8 cellular contexts compared by ENCODE assay signal in the genomic region with DNA sequence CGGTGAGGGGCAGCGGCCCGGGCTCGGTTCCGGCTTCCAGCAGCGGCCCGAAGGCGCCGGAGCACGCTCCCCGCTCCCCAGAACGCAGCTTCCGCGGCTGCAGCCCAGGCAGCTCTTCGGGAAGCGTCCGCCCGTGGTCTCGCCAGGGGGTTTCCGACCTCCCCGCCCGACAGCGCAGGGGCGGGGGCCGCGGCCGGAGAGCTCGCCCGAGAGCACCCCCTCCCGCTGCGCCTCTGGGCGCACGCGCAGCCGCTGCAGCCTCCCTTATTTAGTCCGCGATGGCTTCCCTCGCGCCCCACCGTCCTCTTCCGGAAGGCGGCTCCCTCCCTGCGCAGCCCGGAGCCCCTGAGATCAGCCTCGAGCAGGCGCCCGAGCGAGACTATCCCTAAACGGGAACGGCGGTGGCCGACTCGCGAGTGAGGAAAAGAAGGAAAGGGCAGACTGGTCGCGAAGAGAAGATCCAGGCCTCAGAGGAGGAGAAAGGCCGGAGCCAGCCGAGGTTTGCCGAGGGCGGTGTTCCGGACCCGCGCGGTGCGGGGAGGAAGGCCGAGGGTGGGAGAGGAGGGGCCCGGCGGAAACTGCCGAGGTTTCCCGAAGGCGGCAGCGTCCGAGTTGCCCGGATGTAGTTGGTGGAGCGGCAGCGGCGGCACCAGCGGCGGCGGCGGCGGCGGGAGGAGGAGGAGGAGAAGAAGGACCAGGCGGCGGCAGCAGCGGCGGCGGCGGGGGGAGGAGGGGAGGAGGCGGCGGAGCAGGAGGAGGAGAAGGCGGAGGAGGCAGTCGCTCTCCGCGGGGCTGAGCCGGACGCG. TPM values are rescaled to one million over a fixed set of nuclear protein-coding genes. Genes with fewer than 3 reads are reported as not detected.
DNase-seq lines count a peak whose midpoint lies in the region; ATAC-seq, FAIRE-seq and TF ChIP-seq lines count a peak whose summit lies in the region.

A gene with protein sequence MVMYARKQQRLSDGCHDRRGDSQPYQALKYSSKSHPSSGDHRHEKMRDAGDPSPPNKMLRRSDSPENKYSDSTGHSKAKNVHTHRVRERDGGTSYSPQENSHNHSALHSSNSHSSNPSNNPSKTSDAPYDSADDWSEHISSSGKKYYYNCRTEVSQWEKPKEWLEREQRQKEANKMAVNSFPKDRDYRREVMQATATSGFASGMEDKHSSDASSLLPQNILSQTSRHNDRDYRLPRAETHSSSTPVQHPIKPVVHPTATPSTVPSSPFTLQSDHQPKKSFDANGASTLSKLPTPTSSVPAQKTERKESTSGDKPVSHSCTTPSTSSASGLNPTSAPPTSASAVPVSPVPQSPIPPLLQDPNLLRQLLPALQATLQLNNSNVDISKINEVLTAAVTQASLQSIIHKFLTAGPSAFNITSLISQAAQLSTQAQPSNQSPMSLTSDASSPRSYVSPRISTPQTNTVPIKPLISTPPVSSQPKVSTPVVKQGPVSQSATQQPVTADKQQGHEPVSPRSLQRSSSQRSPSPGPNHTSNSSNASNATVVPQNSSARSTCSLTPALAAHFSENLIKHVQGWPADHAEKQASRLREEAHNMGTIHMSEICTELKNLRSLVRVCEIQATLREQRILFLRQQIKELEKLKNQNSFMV (plus strand): TSS at position 610 of the 806 bp plus-strand sequence. CDS start 462 bp downstream, outside the sequence.

- H3K9me3 ChIP-seq in adrenal gland (replicated peaks in 1 of 3): no peaks in the 10 kb centered on the region
- H3K9me3 ChIP-seq in heart right ventricle: no peaks in the 10 kb centered on the region
- H3K9me3 ChIP-seq in upper lobe of right lung: no peaks in the 10 kb centered on the region

- peak within 1 kb of the TSS; percentile 92 to 99 (median 98) for H3K4me3 Mint-ChIP-seq in T-cell

- H3K36me3 Mint-ChIP-seq in T-cell: peaks cover 35% of the 10 kb centered on the region

- H3K27me3 ChIP-seq in adrenal gland (no peaks in the 10 kb centered on the region), heart right ventricle (no peaks in the 10 kb centered on the region), upper lobe of right lung (no peaks in the 10 kb centered on the region)

- peak; percentile 76 for DNase-seq in GM12891 (ENCODE audit: insufficient read length, low spot score)
- peak; percentile 35 for DNase-seq in NCI-H1436 treated with DMSO at 0.1 percent for 48 hours (lab: John Stamatoyannopoulos, UW)
- peak; percentile 89 to 98 (median 95) for DNase-seq in T-cell
- peak; percentile 94 to 97 (median 96) for DNase-seq in adrenal gland
- peak; percentile 96 to 98 for DNase-seq in heart right ventricle
- DNase-seq in posterior vena cava (ENCODE audit: low spot score): peak; percentile 99
- DNase-seq in upper lobe of right lung: peak; percentile 99

- H3K9me3 Mint-ChIP-seq in T-cell: no peaks in the 10 kb centered on the region

- H3K4me3 ChIP-seq in adrenal gland (peak within 1 kb of the TSS; percentile 46 to 100 (median 91)), heart right ventricle (peak within 1 kb of the TSS; percentile 81 to 94 (median 92)), upper lobe of right lung (peak within 1 kb of the TSS; percentile 91)

- peak within 1 kb of the TSS; percentile 100 for H3K27ac Mint-ChIP-seq in T-cell

- CTCF ChIA-PET in T-cell (lab: Charles Lee): interaction anchor here (0.6 to 0.7 kb wide), 3 partner anchors 75 to 353 kb away, joined by 3 to 4 read pairs (median 3); no protein-coding TSS in a partner anchor

- H3K4me1 ChIP-seq in adrenal gland (replicated peaks in 1 of 2) (peaks cover 5 to 44% of the 10 kb centered on the region in 2 donors), heart right ventricle (peaks cover 0 to 56% (median 44%) of the 10 kb centered on the region in 9 donors), upper lobe of right lung (peaks cover 45% of the 10 kb centered on the region)

- H3K36me3 ChIP-seq in adrenal gland (replicated peaks in 1 of 2): peaks cover 0 to 24% of the 10 kb centered on the region in 2 donors
- H3K36me3 ChIP-seq in heart right ventricle: peaks cover 0 to 36% (median 23%) of the 10 kb centered on the region in 9 donors
- H3K36me3 ChIP-seq in upper lobe of right lung: peaks cover 30% of the 10 kb centered on the region

- TF ChIP-seq CTCF in adrenal gland (IDR thresholded peaks at IDR 0.05) (peak in 3 of 6 experiments; percentile 22 to 40 (median 34)), heart right ventricle (IDR thresholded peaks at IDR 0.05) (peak in 3 of 9 donors; percentile 10 to 33 (median 15)), upper lobe of right lung (IDR thresholded peaks at IDR 0.05) (peak; percentile 12)

- H3K4me1 Mint-ChIP-seq in T-cell: peaks cover 65 to 76% (median 65%) of the 10 kb centered on the region in 3 donors

- POLR2A ChIA-PET in T-cell (lab: Charles Lee): interaction anchor here (0.5 to 1.6 kb wide), 8 partner anchors 12 to 198 kb away, joined by 3 to 7 read pairs (median 4); no protein-coding TSS in a partner anchor

- intact Hi-C loops in adrenal gland (cut with DNase I) (loop anchor here in 1 of 2 donors (10.0 kb wide), 1 partner anchor 72 kb away; no protein-coding TSS in a partner anchor), heart right ventricle (cut with DNase I) (loop anchor here in 4 of 10 donors (5.0 to 10.0 kb wide), 3 partner anchors 55 to 1288 kb away; a partner anchor contains a TSS), posterior vena cava (cut with DNase I) (no loop called here), upper lobe of right lung (cut with DNase I) (no loop called here)

- peak; percentile 96 for FAIRE-seq in GM12891 (lab: Jason Lieb, UNC)

- no peaks in the 10 kb centered on the region for H3K27me3 Mint-ChIP-seq in T-cell

- WGBS in adrenal gland, 4 donors: 0 to 1% (median 1%) methylated on average over 6 to 97 of the region's 98 CpGs
- WGBS in heart right ventricle, 2 donors: 0% methylated on average over 91 to 96 of the region's 98 CpGs

- peak within 1 kb of the TSS; percentile 90 to 99 (median 98) for H3K27ac ChIP-seq in adrenal gland
- H3K27ac ChIP-seq in heart right ventricle: peak within 1 kb of the TSS; percentile 97 to 100 (median 99)
- peak within 1 kb of the TSS; percentile 100 for H3K27ac ChIP-seq in upper lobe of right lung

- TF ChIP-seq POLR2A in GM12891 (IDR thresholded peaks at IDR 0.05; ENCODE audit: low read depth, low read length): peak; percentile 80
- peak; percentile 67 to 81 for TF ChIP-seq POLR2A in adrenal gland (IDR thresholded peaks at IDR 0.05)

- ATAC-seq in HG02840 (IDR thresholded peaks at IDR 0.05; ENCODE audit: low FRiP score, unreplicated experiment): peak; percentile 82
- ATAC-seq in T-cell (replicated peaks in 1 of 4): peak; percentile 81 to 83 (median 83)
- peak; percentile 95 to 98 (median 98) for ATAC-seq in heart right ventricle
- peak; percentile 95 for ATAC-seq in upper lobe of right lung

TF ChIP-seq in GM12891, 5 proteins besides CTCF, POLR2A, EP300 and RAD21:
- TF ChIP-seq SPI1 (IDR thresholded peaks at IDR 0.05; ENCODE audit: low read depth, low read length) (no peak), POLR2AphosphoS5 (IDR thresholded peaks at IDR 0.05; ENCODE audit: low read depth, low read length) (peak; percentile 83), POU2F2 (IDR thresholded peaks at IDR 0.05; ENCODE audit: low read depth, low read length) (peak; percentile 43; the same call in 1 of the 2 replicates), TAF1 (IDR thresholded peaks at IDR 0.05; ENCODE audit: low read depth, low read length) (peak; percentile 97), PAX5 (IDR thresholded peaks at IDR 0.05; ENCODE audit: insufficient read depth, low read length, severe bottlenecking) (peak; percentile 30)

RNA-seq across cellular contexts. Expression of the gene that starts here (rescaled TPM):
- 51.8 TPM for polyA plus RNA-seq in GM12891 (2012; ENCODE audit: low read depth, missing spikeins)
- total RNA-seq in T-cell: 100 to 1,000 TPM; 142 to 184 (median 157) TPM
- 100 to 1,000 TPM in 5 of 8 donors, 10 to 100 TPM in 3; 82.6 to 131 (median 112) TPM for total RNA-seq in adrenal gland
- polyA plus RNA-seq in adrenal gland: 100 to 1,000 TPM in 1 of 3 donors, 10 to 100 TPM in 2; 23.6 to 143 (median 28.5) TPM
- 100 to 1,000 TPM in 2 of 10 donors, 10 to 100 TPM in 8; 83.8 to 134 (median 95.3) TPM for total RNA-seq in heart right ventricle
- 10 to 100 TPM; 17.4 to 33.2 TPM for polyA plus RNA-seq in heart right ventricle
- total RNA-seq in posterior vena cava: 100 to 1,000 TPM; 101 to 124 TPM
- total RNA-seq in upper lobe of right lung: 122 TPM

Comparison
In these comparisons a context has a peak if more than half of its experiments do, and no peak if none do; other contexts are left out.
1. Peak in every context shown above with its lines: DNase-seq, ATAC-seq, H3K4me3 ChIP-seq and H3K27ac ChIP-seq.
2. DNase-seq: peak in every context shown above with its lines; median percentile 99 in posterior vena cava; 99 in upper lobe of right lung; 97 in heart right ventricle; 96 in adrenal gland; 95 in T-cell; 76 in GM12891; 35 in NCI-H1436 treated with DMSO at 0.1 percent for 48 hours.